Comparison of ENCODE assay signal across 27 cellular contexts in genomic region chr1:203210988-203211387, GRCh38. TPM values are rescaled to one million over a fixed set of nuclear protein-coding genes. Genes with fewer than 3 reads are reported as not detected.
"Had no signal": no experiment of that assay in that cellular context is flagged by ENCODE, and none has a peak within 500 bp of the region (broad histone marks: within the 10 kb centered on the region; RNA-seq: fewer than 3 reads in every experiment).

No MANE protein-coding gene starts in this region.

- H3K4me3 ChIP-seq: mucosa of descending colon, ovary, right atrium auricular region, spleen, suprapubic skin, thoracic aorta, tibial artery, uterus had no signal

- DNase-seq: hypothalamus; immature natural killer cell; midbrain; mucosa of descending colon; naive thymus-derived CD4-positive, alpha-beta T cell; ovary; small intestine; spleen; stimulated activated CD4-positive, alpha-beta T cell treated with anti-CD3 and anti-CD28 coated beads, Interleukin-4, amount 100 ng/mL, for 24 hours; stimulated activated naive CD4-positive, alpha-beta T cell; tibial artery; trophoblast cell; uterus had no signal

- H3K4me1 ChIP-seq: right atrium auricular region, suprapubic skin, uterus had no signal

- H3K36me3 ChIP-seq: ovary, right atrium auricular region, spleen, suprapubic skin, thoracic aorta, tibial artery, uterus had no signal

- ATAC-seq: mucosa of descending colon; naive thymus-derived CD4-positive, alpha-beta T cell; natural killer cell treated with Interleukin-12 subunit alpha and Interleukin-12 subunit beta and Interleukin-15 and Interleukin-18, amount 100 ng/mL, for 72 hours; sciatic nerve; stimulated activated effector memory CD8-positive, alpha-beta T cell treated with anti-CD3 and anti-CD28 coated beads, Interleukin-12 subunit alpha, Interleukin-12 subunit beta, amount 100 ng/mL, for 72 hours had no signal

- H3K9me3 ChIP-seq: mucosa of descending colon, ovary, right atrium auricular region, spleen, suprapubic skin, thoracic aorta, tibial artery, uterus had no signal

- H3K27me3 ChIP-seq: ovary, right atrium auricular region, suprapubic skin, uterus had no signal

- H3K27ac ChIP-seq: ovary, right atrium auricular region, spleen, suprapubic skin, thoracic aorta, tibial artery, uterus had no signal

RNA-seq across cellular contexts. Expression of gene CHIT1, which starts 18.5 kb away (rescaled TPM):
- total RNA-seq: kidney epithelial cell, lung microvascular endothelial cell, pulmonary artery endothelial cell, right atrium auricular region had no signal

RNA-seq across cellular contexts. Expression of gene CHI3L1, which starts 24.5 kb away (rescaled TPM):
- total RNA-seq: lung microvascular endothelial cell, progenitor cell of endocrine pancreas, pulmonary artery endothelial cell had no signal

RNA-seq across cellular contexts. Expression of gene MYBPH, which starts 35.4 kb away (rescaled TPM):
- total RNA-seq: kidney epithelial cell; lower leg skin; lung microvascular endothelial cell; mucosa of descending colon; naive thymus-derived CD4-positive, alpha-beta T cell; natural killer cell treated with Interleukin-12 subunit alpha and Interleukin-12 subunit beta and Interleukin-15 and Interleukin-18, amount 100 ng/mL, for 72 hours; progenitor cell of endocrine pancreas; pulmonary artery endothelial cell; renal cortical epithelial cell; right atrium auricular region; sciatic nerve; subcutaneous adipose tissue; thoracic aorta; ureter had no signal
